In genomic region chr5:103258957-103259704, GRCh38 we compare ENCODE assay signal across 8 cellular contexts. TPM values are rescaled to one million over a fixed set of nuclear protein-coding genes. Genes with fewer than 3 reads are reported as not detected.
DNase-seq lines count a peak whose midpoint lies in the region; ATAC-seq, FAIRE-seq and TF ChIP-seq lines count a peak whose summit lies in the region.

No MANE protein-coding gene starts in this region.

- H3K4me3 Mint-ChIP-seq in glutamatergic neuron (ENCODE audit: unreplicated experiment) = peak overlapping the region; percentile 95

- peaks cover 3% of the 10 kb centered on the region for H3K9me3 Mint-ChIP-seq in glutamatergic neuron (ENCODE audit: unreplicated experiment)

- H3K27me3 Mint-ChIP-seq in glutamatergic neuron (ENCODE audit: unreplicated experiment) = no peaks in the 10 kb centered on the region

- no peak for FAIRE-seq in pancreas (lab: Jason Lieb, UNC)

- H3K4me1 ChIP-seq in pancreas (peaks cover 3 to 32% (median 21%) of the 10 kb centered on the region in 3 donors), tibial artery (peaks cover 0 to 23% (median 10%) of the 10 kb centered on the region in 4 donors)

- TF ChIP-seq CTCF in glutamatergic neuron (IDR thresholded peaks at IDR 0.05; ENCODE audit: partially characterized antibody, unreplicated experiment) (no peak), pancreas (IDR thresholded peaks at IDR 0.05) (no peak), tibial artery (IDR thresholded peaks at IDR 0.05) (no peak)

- no peaks in the 10 kb centered on the region for H3K36me3 ChIP-seq in pancreas
- H3K36me3 ChIP-seq in tibial artery = no peaks in the 10 kb centered on the region

- intact Hi-C loops in pancreas (cut with DNase I) (loop anchor here in 1 of 3 donors (10.0 kb wide), 1 partner anchor 106 kb away; no protein-coding TSS in a partner anchor), tibial artery (cut with DNase I; ENCODE audit: low total_unique reads) (no loop called here)

- peaks cover 4% of the 10 kb centered on the region for H3K4me1 Mint-ChIP-seq in glutamatergic neuron (ENCODE audit: low read depth, unreplicated experiment)

- H3K27ac ChIP-seq in pancreas (peak overlapping the region; percentile 77 to 91 (median 88)), tibial artery (peak overlapping the region; percentile 80)

- peak; percentile 34 for ATAC-seq in GM21390 (IDR thresholded peaks at IDR 0.05; ENCODE audit: unreplicated experiment)
- ATAC-seq in pancreas = peak; percentile 41 to 60 (median 53)

- H3K27me3 ChIP-seq in pancreas = no peaks in the 10 kb centered on the region
- no peaks in the 10 kb centered on the region for H3K27me3 ChIP-seq in tibial artery

- H3K27ac Mint-ChIP-seq in glutamatergic neuron (ENCODE audit: unreplicated experiment) = no peak overlapping the region

- no peaks in the 10 kb centered on the region for H3K9me3 ChIP-seq in pancreas
- H3K9me3 ChIP-seq in tibial artery = no peaks in the 10 kb centered on the region

- DNase-seq in DMS53 (lab: John Stamatoyannopoulos, UW) = peak; percentile 91
- DNase-seq in HT1080 (ENCODE audit: low read depth) = peak; percentile 56
- DNase-seq in SHP77 treated with DMSO at 0.1 percent for 48 hours (lab: John Stamatoyannopoulos, UW) = peak; percentile 59
- peak; percentile 17 to 60 (median 32) for DNase-seq in activated naive CD4-positive, alpha-beta T cell (lab: John Stamatoyannopoulos, UW)
- DNase-seq in glutamatergic neuron = peak; percentile 66
- DNase-seq in pancreas = peak; percentile 36 to 89 (median 65)
- DNase-seq in tibial artery = peak; percentile 36 to 74

- no peaks in the 10 kb centered on the region for H3K36me3 Mint-ChIP-seq in glutamatergic neuron (ENCODE audit: unreplicated experiment)

- WGBS in pancreas, 2 donors = 0 to 1% methylated on average over 53 to 91 of the region's 91 CpGs

- H3K4me3 ChIP-seq in pancreas (peak overlapping the region; percentile 79 to 93 (median 89)), tibial artery (peak overlapping the region; percentile 90 to 97)

RNA-seq across cellular contexts. Expression of gene MACIR, which starts 0.6 kb away (rescaled TPM):
- 20.2 and 26.7 TPM in 2 replicates for total RNA-seq in HT1080 (2014; rRNA removed; shearing (Covaris generic))
- polyA plus RNA-seq in HT1080 (2015; cell fraction: cytosol; rRNA removed) = 27.0 and 28.8 TPM in 2 replicates
- polyA plus RNA-seq in HT1080 (2015; cell fraction: nucleus; rRNA removed) = 21.1 and 21.6 TPM in 2 replicates
- total RNA-seq in glutamatergic neuron (ENCODE audit: unreplicated experiment) (6.8 TPM), pancreas (1 to 10 TPM; 2.4 to 8.0 (median 3.2) TPM)
- polyA plus RNA-seq in pancreas = 1 to 10 TPM; 3.0 to 6.8 TPM

Comparison
In these comparisons a context has a peak if more than half of its experiments do, and no peak if none do; other contexts are left out.
1. Peak in every context shown above with its lines: DNase-seq, ATAC-seq, H3K4me3 ChIP-seq and H3K27ac ChIP-seq.
2. DNase-seq: peak in every context shown above with its lines; median percentile 91 in DMS53; 66 in glutamatergic neuron; 65 in pancreas; 59 in SHP77 treated with DMSO at 0.1 percent for 48 hours; 56 in HT1080; 55 in tibial artery; 32 in activated naive CD4-positive, alpha-beta T cell.